ENCODE assay signal across 26 cellular contexts in the genomic region with DNA sequence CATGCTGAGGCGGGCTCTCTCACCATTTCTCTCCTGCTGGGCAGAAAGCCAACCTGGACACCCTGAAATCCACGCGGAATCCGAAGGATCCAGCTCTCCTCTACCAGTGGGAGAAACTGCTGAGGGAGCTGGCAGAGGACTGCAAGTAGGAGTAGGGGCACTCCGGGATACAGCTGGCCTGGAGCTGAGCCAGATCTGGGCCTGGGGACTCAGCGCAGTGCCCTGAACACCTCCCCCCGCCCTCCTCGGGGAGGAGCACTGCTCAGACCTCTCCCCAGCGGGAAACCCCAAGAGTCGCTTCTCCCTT. TPM values are rescaled to one million over a fixed set of nuclear protein-coding genes. Genes with fewer than 3 reads are reported as not detected.
DNase-seq lines count a peak whose midpoint lies in the region; ATAC-seq and TF ChIP-seq lines count a peak whose summit lies in the region.
"Had no signal": no experiment of that assay in that cellular context is flagged by ENCODE, and none has a peak within 500 bp of the region (broad histone marks: within the 10 kb centered on the region; RNA-seq: fewer than 3 reads in every experiment).

No MANE protein-coding gene starts in this region.

- H3K4me1 ChIP-seq in right atrium auricular region (peaks cover 0 to 15% of the 10 kb centered on the region in 2 donors), SJCRH30 (peaks cover 11% of the 10 kb centered on the region; the same call in 1 of the 2 replicates), left ventricle myocardium inferior (peaks cover 13% of the 10 kb centered on the region), thyroid gland (peaks cover 5 to 10% of the 10 kb centered on the region in 2 donors)
- H3K4me1 ChIP-seq: HAP-1, uterus had no signal

- H3K27me3 ChIP-seq in right atrium auricular region (no peaks in the 10 kb centered on the region), SJCRH30 (no peaks in the 10 kb centered on the region), left ventricle myocardium inferior (ENCODE audit: low read depth) (no peaks in the 10 kb centered on the region), thyroid gland (no peaks in the 10 kb centered on the region)
- H3K27me3 ChIP-seq: body of pancreas, uterus had no signal

- ATAC-seq in Right ventricle myocardium superior (ENCODE audit: poor library complexity) (peak; percentile 7), HG03108 (IDR thresholded peaks at IDR 0.05; ENCODE audit: unreplicated experiment) (no peak)
- ATAC-seq: body of pancreas, left colon had no signal

- DNase-seq in Right ventricle myocardium superior: no peak
- DNase-seq in right atrium auricular region (ENCODE audit: low spot score): no peak
- DNase-seq in SJCRH30: peak in 1 of 2 experiments; percentile 33
- no peak for DNase-seq in left ventricle myocardium inferior
- peak; percentile 11 to 27 for DNase-seq in thyroid gland
- no peak for DNase-seq in effector CD4-positive, alpha-beta T cell
- no peak for DNase-seq in activated CD4-positive, CD25-positive, alpha-beta regulatory T cell (lab: John Stamatoyannopoulos, UW)
- DNase-seq: activated B cell treated with CpG ODN at 0.5 μM for 24 hours; activated CD4-positive, alpha-beta memory T cell treated with anti-CD3 and anti-CD28 coated beads for 36 hours; activated effector memory CD4-positive, alpha-beta T cell treated with Interleukin-2 at 50 U/mL for 16 hours; CD4-positive, CD25-positive, alpha-beta regulatory T cell; left colon; MV-4-11; NCI-H187 treated with DMSO at 0.1 percent for 48 hours; NCI-H510A; stimulated activated CD4-positive, alpha-beta T cell treated with anti-CD3 and anti-CD28 coated beads, Interleukin-1b, Interleukin-23, amount 100 ng/mL, for 48 hours; T1000; uterus had no signal

- 43 to 46% methylated on average over 4 to 9 of the region's 10 CpGs for WGBS in thyroid gland, 2 donors

- TF ChIP-seq CTCF in right atrium auricular region (IDR thresholded peaks at IDR 0.05) (no peak), left ventricle myocardium inferior (IDR thresholded peaks at IDR 0.05; ENCODE audit: borderline replicate concordance) (no peak), thyroid gland (IDR thresholded peaks at IDR 0.05) (no peak)

- H3K9me3 ChIP-seq in right atrium auricular region (no peaks in the 10 kb centered on the region), SJCRH30 (replicated peaks) (no peaks in the 10 kb centered on the region), left ventricle myocardium inferior (replicated peaks) (no peaks in the 10 kb centered on the region), thyroid gland (no peaks in the 10 kb centered on the region)
- H3K9me3 ChIP-seq: body of pancreas, HAP-1, prostate gland, uterus had no signal

- intact Hi-C loops in Right ventricle myocardium superior (cut with DNase I): no loop called here
- intact Hi-C loops in left ventricle myocardium inferior (cut with micrococcal nuclease): no loop called here
- intact Hi-C loops in thyroid gland (cut with DNase I): no loop called here

- H3K27ac ChIP-seq in right atrium auricular region: no peak overlapping the region
- H3K27ac ChIP-seq in SJCRH30: no peak overlapping the region
- H3K27ac ChIP-seq in left ventricle myocardium inferior (replicated peaks): no peak overlapping the region
- no peak overlapping the region for H3K27ac ChIP-seq in thyroid gland
- H3K27ac ChIP-seq: body of pancreas, prostate gland, skin epidermis, uterus had no signal

- no peak for TF ChIP-seq POLR2A in thyroid gland (IDR thresholded peaks at IDR 0.05)

- H3K36me3 ChIP-seq in right atrium auricular region (no peaks in the 10 kb centered on the region), SJCRH30 (no peaks in the 10 kb centered on the region), left ventricle myocardium inferior (no peaks in the 10 kb centered on the region), thyroid gland (no peaks in the 10 kb centered on the region)
- H3K36me3 ChIP-seq: HAP-1, prostate gland, uterus had no signal

- H3K4me3 ChIP-seq in right atrium auricular region (no peak overlapping the region), SJCRH30 (peak overlapping the region; percentile 19), left ventricle myocardium inferior (peak overlapping the region; percentile 25), thyroid gland (replicated peaks in 1 of 3) (no peak overlapping the region)
- H3K4me3 ChIP-seq: body of pancreas, HAP-1, prostate gland, skin epidermis, uterus had no signal

RNA-seq across cellular contexts. Expression of gene FER1L5, which starts 42.7 kb away (rescaled TPM):
- not detected for total RNA-seq in Right ventricle myocardium superior
- total RNA-seq in right atrium auricular region: not detected
- total RNA-seq in SJCRH30 (2014; rRNA removed; shearing (Covaris generic)): 0.04 TPM in 1 of 2 replicates, not detected in the other
- total RNA-seq in left ventricle myocardium inferior: 0.05 TPM
- total RNA-seq in thyroid gland: 1 to 10 TPM in 1 of 4 donors, under 1 TPM in 3; 0.11 to 1.5 (median 0.34) TPM
- total RNA-seq: activated B cell treated with CpG ODN at 0.5 μM for 24 hours; activated CD4-positive, alpha-beta memory T cell treated with anti-CD3 and anti-CD28 coated beads for 36 hours; CD4-positive, CD25-positive, alpha-beta regulatory T cell; HT-29; mononuclear cell; RPMI7951 had no signal

RNA-seq across cellular contexts. Expression of gene KANSL3, which starts 47.1 kb away (rescaled TPM):
- total RNA-seq in Right ventricle myocardium superior (31.8 TPM), right atrium auricular region (10 to 100 TPM; 27.3 to 29.4 TPM), left ventricle myocardium inferior (31.7 TPM), thyroid gland (10 to 100 TPM; 46.2 to 65.5 (median 55.8) TPM)
- total RNA-seq in SJCRH30 (2014; rRNA removed; shearing (Covaris generic)): 46.1 and 50.9 TPM in 2 replicates

RNA-seq across cellular contexts. Expression of gene LMAN2L, which starts 54.6 kb away (rescaled TPM):
- 25.7 TPM for total RNA-seq in Right ventricle myocardium superior
- 10 to 100 TPM; 13.6 to 15.6 TPM for total RNA-seq in right atrium auricular region
- total RNA-seq in SJCRH30 (2014; rRNA removed; shearing (Covaris generic)): 29.5 and 31.9 TPM in 2 replicates
- total RNA-seq in left ventricle myocardium inferior: 27.9 TPM
- total RNA-seq in thyroid gland: 10 to 100 TPM; 22.8 to 32.9 (median 29.2) TPM

Comparison
In these comparisons a context has a peak if more than half of its experiments do, and no peak if none do; other contexts are left out.
1. H3K4me3 ChIP-seq: peak in SJCRH30 (single experiment) and left ventricle myocardium inferior (single experiment); none in right atrium auricular region (0 of 2) and thyroid gland (0 of 3).
2. DNase-seq: peak in thyroid gland (2 of 2); none in Right ventricle myocardium superior (single experiment), right atrium auricular region (single experiment), left ventricle myocardium inferior (single experiment), effector CD4-positive, alpha-beta T cell (single experiment) and activated CD4-positive, CD25-positive, alpha-beta regulatory T cell (0 of 4).